8 cellular contexts compared by ENCODE assay signal in genomic region chr12:77724367-77724957, GRCh38.
A peak's percentile ranks its signal among the peaks of the same experiment; 100 is the strongest.
DNase-seq lines count a peak whose midpoint lies in the region; ATAC-seq and TF ChIP-seq lines count a peak whose summit lies in the region.

No MANE protein-coding gene starts in this region.

- H3K27me3 ChIP-seq in OCI-LY3 (ENCODE audit: low read depth, low read length), result no peaks in the 10 kb centered on the region
- H3K27me3 ChIP-seq in fibroblast of lung (ENCODE audit: control insufficient read depth, insufficient read depth, low read length), result no peaks in the 10 kb centered on the region
- H3K27me3 ChIP-seq in parathyroid adenoma (ENCODE audit: control insufficient read depth, insufficient read depth, low read length), result no peaks in the 10 kb centered on the region

- H4K20me1 ChIP-seq in OCI-LY3 (ENCODE audit: insufficient read depth, low read length) (no peaks in the 10 kb centered on the region), fibroblast of lung (ENCODE audit: control insufficient read depth, extremely low read depth, insufficient read depth, low read length) (no peaks in the 10 kb centered on the region)

- H3K4me2 ChIP-seq in OCI-LY3 (ENCODE audit: low read length) (no peak overlapping the region), fibroblast of lung (ENCODE audit: extremely low read depth, insufficient read depth, low read length) (no peak overlapping the region), parathyroid adenoma (ENCODE audit: low read length) (no peak overlapping the region)

- H3K9ac ChIP-seq in OCI-LY3 (ENCODE audit: low read length) (no peak overlapping the region), fibroblast of lung (ENCODE audit: insufficient read depth, low read length) (no peak overlapping the region), parathyroid adenoma (no peak overlapping the region)

- H3K79me2 ChIP-seq in OCI-LY3 (ENCODE audit: low read length) (no peaks in the 10 kb centered on the region), fibroblast of lung (ENCODE audit: control insufficient read depth, insufficient read depth, low read length) (no peaks in the 10 kb centered on the region), parathyroid adenoma (no peaks in the 10 kb centered on the region)

- DNase-seq in DMS 273 (lab: John Stamatoyannopoulos, UW; ENCODE audit: unreplicated experiment) (peak; percentile 53), DMS 273 treated with DMSO at 0.1 percent for 48 hours (lab: John Stamatoyannopoulos, UW) (no peak), HT1080 (ENCODE audit: low read depth) (peak; percentile 41), fibroblast of lung (ENCODE audit: low read depth in 2 of 2) (peak; percentile 45 to 71), HUDEP-2 (lab: John Stamatoyannopoulos, UW; ENCODE audit: unreplicated experiment in 76 of 76) (no peak)

- H3K4me3 ChIP-seq in OCI-LY3 (ENCODE audit: low read length), result no peak overlapping the region
- no peak overlapping the region for H3K4me3 ChIP-seq in fibroblast of lung (replicated peaks in 1 of 4; ENCODE audit: control extremely low read depth in 1 of 4, insufficient read depth in 1 of 4, low read depth in 3 of 4, low read length in 4 of 4)
- no peak overlapping the region for H3K4me3 ChIP-seq in parathyroid adenoma (ENCODE audit: low read depth, low read length)

- H3K9me3 ChIP-seq in OCI-LY3 (ENCODE audit: insufficient read depth, low read length) (no peaks in the 10 kb centered on the region), fibroblast of lung (ENCODE audit: control insufficient read depth, insufficient read depth, low read depth, low read length) (no peaks in the 10 kb centered on the region), parathyroid adenoma (ENCODE audit: control insufficient read depth, low read length) (no peaks in the 10 kb centered on the region)

- ATAC-seq in HG03135 (IDR thresholded peaks at IDR 0.05; ENCODE audit: unreplicated experiment), result no peak

- TF ChIP-seq CTCF in OCI-LY3 (IDR thresholded peaks at IDR 0.05; ENCODE audit: low read depth, low read length), result peak; percentile 86
- TF ChIP-seq CTCF in fibroblast of lung (conservative IDR thresholded peaks at IDR 0.05 in 1 of 2, IDR thresholded peaks at IDR 0.05 in 1 of 2; ENCODE audit: low read depth in 1 of 2, low read length in 2 of 2), result peak; percentile 61 to 81
- peak; percentile 71 for TF ChIP-seq CTCF in parathyroid adenoma (IDR thresholded peaks at IDR 0.05)

- H3K4me1 ChIP-seq in OCI-LY3 (ENCODE audit: low read length) (no peaks in the 10 kb centered on the region), fibroblast of lung (ENCODE audit: control insufficient read depth, extremely low read depth, insufficient read depth, low read length) (no peaks in the 10 kb centered on the region), parathyroid adenoma (no peaks in the 10 kb centered on the region)

- H3K27ac ChIP-seq in OCI-LY3 (ENCODE audit: low read length) (no peak overlapping the region), fibroblast of lung (ENCODE audit: insufficient read depth, low read length) (no peak overlapping the region), parathyroid adenoma (no peak overlapping the region)

- H2AFZ ChIP-seq in OCI-LY3 (ENCODE audit: low read depth, low read length) (no peak overlapping the region), fibroblast of lung (ENCODE audit: low read length) (no peak overlapping the region), parathyroid adenoma (no peak overlapping the region)

- H3K36me3 ChIP-seq in OCI-LY3 (replicated peaks; ENCODE audit: low read depth, low read length) (no peaks in the 10 kb centered on the region), fibroblast of lung (ENCODE audit: control insufficient read depth, insufficient read depth, low read length) (no peaks in the 10 kb centered on the region), parathyroid adenoma (ENCODE audit: control insufficient read depth, insufficient read depth, low read length) (no peaks in the 10 kb centered on the region)

Comparison
In these comparisons a context has a peak if more than half of its experiments do, and no peak if none do; other contexts are left out.
1. DNase-seq: peak in DMS 273 (single experiment), HT1080 (single experiment) and fibroblast of lung (2 of 2); none in DMS 273 treated with DMSO at 0.1 percent for 48 hours (single experiment) and HUDEP-2 (0 of 76).
2. Peak in every context shown above with its lines, with median percentiles within 50 percentile points of each other: CTCF ChIP-seq.